ENCODE assay signal across 15 cellular contexts in the genomic region with DNA sequence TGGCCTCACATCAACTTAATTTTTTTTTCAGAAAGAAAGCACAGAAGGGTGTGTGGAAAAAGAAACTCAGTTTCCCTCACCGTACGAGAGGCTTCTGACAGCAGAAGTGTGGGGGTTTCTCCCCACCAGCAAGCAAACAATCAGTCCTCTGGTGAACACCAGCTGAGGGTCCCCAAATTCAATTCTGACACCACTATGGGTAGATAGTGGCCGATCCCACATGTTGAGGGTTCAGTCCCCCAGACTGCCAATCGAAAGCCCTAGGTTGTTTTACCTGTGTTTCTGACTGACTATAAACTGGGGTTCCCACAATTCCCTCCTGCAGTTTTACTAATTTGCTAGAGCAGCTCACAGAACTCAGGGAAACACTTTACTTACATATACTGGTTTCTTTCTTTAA. TPM values are rescaled to one million over a fixed set of nuclear protein-coding genes. Genes with fewer than 3 reads are reported as not detected.
DNase-seq lines count a peak whose midpoint lies in the region; ATAC-seq, FAIRE-seq and TF ChIP-seq lines count a peak whose summit lies in the region.
"Had no signal": no experiment of that assay in that cellular context is flagged by ENCODE, and none has a peak within 500 bp of the region (broad histone marks: within the 10 kb centered on the region; RNA-seq: fewer than 3 reads in every experiment).

No MANE protein-coding gene starts in this region.

- peaks cover 18% of the 10 kb centered on the region for H3K79me2 ChIP-seq in GM12878 (ENCODE audit: control insufficient read depth, insufficient read depth, low read length)

- H3K4me1 ChIP-seq in CD8-positive, alpha-beta T cell (ENCODE audit: insufficient read depth, low read length), result peaks cover 35% of the 10 kb centered on the region
- H3K4me1 ChIP-seq in GM12878 (ENCODE audit: control insufficient read depth, insufficient read depth, low read length), result peaks cover 9% of the 10 kb centered on the region

- TF ChIP-seq RAD21 in GM12878 (IDR thresholded peaks at IDR 0.05; ENCODE audit: insufficient read depth, low read depth, low read length), result no peak

- no peak for TF ChIP-seq CTCF in CD8-positive, alpha-beta T cell (IDR thresholded peaks at IDR 0.05)
- no peak for TF ChIP-seq CTCF in HFF-Myc (IDR thresholded peaks at IDR 0.05; ENCODE audit: low read depth, low read length, missing control alignments)
- no peak for TF ChIP-seq CTCF in GM12878 (IDR thresholded peaks at IDR 0.05 in 2 of 3, conservative IDR thresholded peaks at IDR 0.05 in 1 of 3; ENCODE audit: control insufficient read depth in 2 of 3, extremely low read depth in 1 of 3, insufficient read depth in 1 of 3, low read depth in 3 of 3, low read length in 3 of 3)
- no peak for TF ChIP-seq CTCF in natural killer cell (IDR thresholded peaks at IDR 0.05)

- BruUV-seq in GM12878 (replicated peaks; lab: Mats Ljungman, UMichigan), result no TSS peak

- no peaks in the 10 kb centered on the region for H3K27me3 Mint-ChIP-seq in CD8-positive, alpha-beta T cell (ENCODE audit: low read depth)
- H3K27me3 Mint-ChIP-seq in natural killer cell (ENCODE audit: low read depth in 2 of 2), result no peaks in the 10 kb centered on the region

- 95% methylated on average over 4 of the region's 4 CpGs for WGBS in GM12878 (ENCODE audit: insufficient coverage, insufficient replicate concordance, low lambda C conversion rate, missing lambda C conversion rate)

- no peak for FAIRE-seq in GM12878 (lab: Jason Lieb, UNC)
- FAIRE-seq: D721Med had no signal

- POLR2A ChIA-PET in CD8-positive, alpha-beta T cell (lab: Charles Lee), result interaction anchor here (1.1 to 4.1 kb wide), 3 partner anchors 11 to 61 kb away, joined by 3 to 30 read pairs (median 4); a partner anchor contains a TSS
- POLR2A ChIA-PET in GM12878 (lab: Charles Lee), result interaction anchor here (0.5 to 2.9 kb wide), 5 partner anchors 8 to 250 kb away, joined by 3 to 14 read pairs (median 8); a partner anchor contains a TSS

- TF ChIP-seq POLR2A in GM12878 (IDR thresholded peaks at IDR 0.05; ENCODE audit: low read depth, low read length), result no peak

- peaks cover 6% of the 10 kb centered on the region for H3K36me3 ChIP-seq in CD8-positive, alpha-beta T cell (ENCODE audit: insufficient read depth, low read length)
- H3K36me3 ChIP-seq in GM12878 (ENCODE audit: control insufficient read depth in 2 of 2, insufficient read depth in 2 of 2, low read length in 1 of 2), result peaks cover 0 to 9% of the 10 kb centered on the region in 2 experiments; a peak in 1 of 4 replicates
- H3K36me3 ChIP-seq: adrenal gland, WERI-Rb-1 had no signal

- H3K4me2 ChIP-seq in GM12878 (ENCODE audit: control insufficient read depth, insufficient read depth), result peak overlapping the region; percentile 92

- intact Hi-C loops in CD8-positive, alpha-beta T cell (cut with DNase I, micrococcal nuclease), result loop anchor here (1.0 to 10.0 kb wide), 4 partner anchors 49 to 435 kb away; a partner anchor contains a TSS
- intact Hi-C loops in GM12878 (cut with micrococcal nuclease; ENCODE audit: unreplicated experiment) (loop anchor here (2.0 to 10.0 kb wide), 4 partner anchors 49 to 345 kb away; a partner anchor contains a TSS), natural killer cell (cut with micrococcal nuclease) (loop anchor here (5.0 kb wide), 1 partner anchor 102 kb away; a partner anchor contains a TSS)

- no peak overlapping the region for H2AFZ ChIP-seq in GM12878 (ENCODE audit: control insufficient read depth, low read depth, low read length)

- H3K27me3 ChIP-seq in CD8-positive, alpha-beta T cell (ENCODE audit: insufficient read depth, low read length), result no peaks in the 10 kb centered on the region
- H3K27me3 ChIP-seq in GM12878 (replicated peaks in 1 of 2; ENCODE audit: control insufficient read depth in 2 of 2, insufficient read depth in 2 of 2, low read length in 1 of 2), result no peaks in the 10 kb centered on the region
- H3K27me3 ChIP-seq: adrenal gland, stomach had no signal

- no peak for TF ChIP-seq EP300 in GM12878 (IDR thresholded peaks at IDR 0.05; ENCODE audit: borderline replicate concordance in 1 of 2, control insufficient read depth in 1 of 2, low read depth in 2 of 2, low read length in 2 of 2)

- H3K4me3 Mint-ChIP-seq in CD8-positive, alpha-beta T cell, result peak overlapping the region; percentile 86
- H3K4me3 Mint-ChIP-seq in natural killer cell, result peak overlapping the region; percentile 84

- no peaks in the 10 kb centered on the region for H4K20me1 ChIP-seq in GM12878 (ENCODE audit: control insufficient read depth, insufficient read depth)

- in situ Hi-C loops in GM12878 (cut with MboI), result loop anchor here (5.0 kb wide), 1 partner anchor 52 kb away; no protein-coding TSS in a partner anchor

- H3K27ac Mint-ChIP-seq in CD8-positive, alpha-beta T cell, result no peak overlapping the region
- peak overlapping the region; percentile 78 to 80 for H3K27ac Mint-ChIP-seq in natural killer cell

- RAD21 ChIA-PET in GM12878 (lab: Charles Lee; ENCODE audit: unreplicated experiment), result interaction anchor here (0.7 to 5.0 kb wide), 22 partner anchors 17 to 624 kb away, joined by 3 to 51 read pairs (median 3); a partner anchor contains a TSS

- H3K9me3 ChIP-seq in CD8-positive, alpha-beta T cell (ENCODE audit: low read length), result no peaks in the 10 kb centered on the region
- H3K9me3 ChIP-seq in GM12878 (replicated peaks; ENCODE audit: control insufficient read depth, insufficient read depth, low read length), result no peaks in the 10 kb centered on the region
- H3K9me3 ChIP-seq: adrenal gland, stomach had no signal

- CTCF ChIA-PET in CD8-positive, alpha-beta T cell (lab: Charles Lee), result interaction anchor here (0.6 to 13.0 kb wide), 28 partner anchors 9 to 711 kb away, joined by 3 to 405 read pairs (median 5); a partner anchor contains a TSS
- CTCF ChIA-PET in GM12878 (lab: Yijun Ruan, JAX), result interaction anchor here (0.6 to 4.1 kb wide), 61 partner anchors 8 to 543 kb away, joined by 3 to 63 read pairs (median 4); a partner anchor contains a TSS

- H3K36me3 Mint-ChIP-seq in CD8-positive, alpha-beta T cell, result peaks cover 21% of the 10 kb centered on the region
- no peaks in the 10 kb centered on the region for H3K36me3 Mint-ChIP-seq in natural killer cell

- no peak for DNase-seq in CD8-positive, alpha-beta T cell
- DNase-seq in HFF-Myc (ENCODE audit: extremely low read depth, low read depth) (no peak), GM12878 (ENCODE audit: low read depth, low spot score) (no peak), natural killer cell (no peak), NCI-H748 treated with DMSO at 0.1 percent for 48 hours (lab: John Stamatoyannopoulos, UW) (no peak)
- DNase-seq: NCI-H524 treated with DMSO at 0.1 percent for 48 hours had no signal

- H3K9me3 Mint-ChIP-seq in CD8-positive, alpha-beta T cell, result no peaks in the 10 kb centered on the region
- H3K9me3 Mint-ChIP-seq in natural killer cell, result no peaks in the 10 kb centered on the region

- peaks cover 42% of the 10 kb centered on the region for H3K4me1 Mint-ChIP-seq in CD8-positive, alpha-beta T cell (ENCODE audit: low read depth)
- H3K4me1 Mint-ChIP-seq in natural killer cell, result peaks cover 28 to 34% of the 10 kb centered on the region in 2 donors

- peak overlapping the region; percentile 50 for H3K4me3 ChIP-seq in CD8-positive, alpha-beta T cell (ENCODE audit: low read depth, low read length)
- H3K4me3 ChIP-seq in HFF-Myc (replicated peaks; ENCODE audit: low read depth, low read length) (peak overlapping the region; percentile 34), GM12878 (peak overlapping the region; percentile 89; the same call in 1 of the 2 replicates)
- H3K4me3 ChIP-seq: lung had no signal

- no peak for ATAC-seq in CD8-positive, alpha-beta T cell
- no peak for ATAC-seq in GM12878
- ATAC-seq in natural killer cell, result no peak
- no peak for ATAC-seq in esophagus mucosa
- no peak for ATAC-seq in HG02759 (IDR thresholded peaks at IDR 0.05; ENCODE audit: unreplicated experiment)

- SMC1A ChIA-PET in GM12878 (lab: Charles Lee; ENCODE audit: uncharacterized antibody, unreplicated experiment), result interaction anchor here (0.6 to 2.4 kb wide), 27 partner anchors 13 to 268 kb away, joined by 3 to 18 read pairs (median 4); a partner anchor contains a TSS

- no peak overlapping the region for H3K9ac ChIP-seq in GM12878 (ENCODE audit: control insufficient read depth, insufficient read depth, low read length)

- no peak overlapping the region for H3K27ac ChIP-seq in CD8-positive, alpha-beta T cell (ENCODE audit: low read depth, low read length)
- H3K27ac ChIP-seq in GM12878 (ENCODE audit: control insufficient read depth, insufficient read depth), result no peak overlapping the region
- H3K27ac ChIP-seq: WERI-Rb-1 had no signal

RNA-seq across cellular contexts. Expression of a gene that starts 2.1 kb away (rescaled TPM):
- total RNA-seq in CD8-positive, alpha-beta T cell, result 10 to 100 TPM; 24.8 to 25.1 TPM
- total RNA-seq in GM12878 (2013; cell fraction: nucleolus; rRNA removed), result 20.9 and 21.2 TPM in 2 replicates
- 79.4 and 89.5 TPM in 2 replicates for total RNA-seq in GM12878 (2014; rRNA removed)
- 30.1 and 35.1 TPM in 2 replicates for total RNA-seq in GM12878 (2014; rRNA removed; fragmentation: Illumina TruSeq; extraction: Trizol)
- 70.3 and 81.4 TPM in 2 replicates for total RNA-seq in GM12878 (2021)
- polyA plus RNA-seq in GM12878 (2011; ENCODE audit: low read depth), result 41.1 TPM
- polyA plus RNA-seq in GM12878 (2011; rRNA removed), result 81.1 and 113 TPM in 2 replicates
- polyA plus RNA-seq in GM12878 (2011; cell fraction: cytosol; rRNA removed), result 134 and 138 TPM in 2 replicates
- 40.8 and 41.8 TPM in 2 replicates for polyA plus RNA-seq in GM12878 (2011; cell fraction: nucleus; rRNA removed)
- polyA plus RNA-seq in GM12878 (2012), result 76.1 and 123 TPM in 2 replicates
- polyA plus RNA-seq in GM12878 (2014; fragmentation: Illumina TruSeq; extraction: Trizol), result 36.6 and 41.3 TPM in 2 replicates
- polyA plus RNA-seq in GM12878 (2014; fragmentation: Nextera tagmentation; extraction: Ambion mirVana), result 10 to 100 TPM in 1 of 2 experiments, 1 to 10 TPM in 1; 5.6 to 21.0 TPM
- 63.9 and 67.7 TPM in 2 replicates for polyA plus RNA-seq in GM12878 (2014; rRNA removed)
- polyA plus RNA-seq in GM12878 (2016; fragmentation: Nextera tagmentation; extraction: Ambion mirVana), result 100 to 1,000 TPM in 1 of 2 experiments, 10 to 100 TPM in 1; 97.0 to 123 TPM
- polyA minus RNA-seq in GM12878 (2011; rRNA and poly(A)+ RNA removed), result 19.2 and 36.0 TPM in 2 replicates
- 26.6 and 31.1 TPM in 2 replicates for polyA minus RNA-seq in GM12878 (2011; cell fraction: cytosol; rRNA and poly(A)+ RNA removed)
- 6.8 and 7.5 TPM in 2 replicates for polyA minus RNA-seq in GM12878 (2011; cell fraction: nucleus; rRNA and poly(A)+ RNA removed)
- 10 to 100 TPM; 26.7 to 36.0 (median 34.8) TPM for total RNA-seq in natural killer cell
- total RNA-seq in esophagus mucosa, result 20.5 TPM

RNA-seq across cellular contexts. Expression of a gene that starts 34.9 kb away (rescaled TPM):
- 1 to 10 TPM; 1.4 to 2.5 TPM for total RNA-seq in CD8-positive, alpha-beta T cell
- total RNA-seq in GM12878 (2013; cell fraction: nucleolus; rRNA removed), result 199 and 205 TPM in 2 replicates
- 97.3 and 105 TPM in 2 replicates for total RNA-seq in GM12878 (2014; rRNA removed)
- total RNA-seq in GM12878 (2014; rRNA removed; fragmentation: Illumina TruSeq; extraction: Trizol), result 53.3 and 54.3 TPM in 2 replicates
- total RNA-seq in GM12878 (2021), result 80.2 and 83.8 TPM in 2 replicates
- polyA plus RNA-seq in GM12878 (2011; ENCODE audit: low read depth), result 34.5 TPM
- polyA plus RNA-seq in GM12878 (2011; rRNA removed), result 129 and 193 TPM in 2 replicates
- 212 and 255 TPM in 2 replicates for polyA plus RNA-seq in GM12878 (2011; cell fraction: cytosol; rRNA removed)
- 826 and 1,005 TPM in 2 replicates for polyA plus RNA-seq in GM12878 (2011; cell fraction: nucleus; rRNA removed)
- polyA plus RNA-seq in GM12878 (2012), result 59.3 and 73.9 TPM in 2 replicates
- 59.5 and 80.8 TPM in 2 replicates for polyA plus RNA-seq in GM12878 (2014; fragmentation: Illumina TruSeq; extraction: Trizol)
- 10 to 100 TPM; 10.9 to 13.1 TPM for polyA plus RNA-seq in GM12878 (2014; fragmentation: Nextera tagmentation; extraction: Ambion mirVana)
- 108 and 127 TPM in 2 replicates for polyA plus RNA-seq in GM12878 (2014; rRNA removed)
- 10 to 100 TPM; 60.1 to 68.6 TPM for polyA plus RNA-seq in GM12878 (2016; fragmentation: Nextera tagmentation; extraction: Ambion mirVana)
- 91.0 and 144 TPM in 2 replicates for polyA minus RNA-seq in GM12878 (2011; rRNA and poly(A)+ RNA removed)
- polyA minus RNA-seq in GM12878 (2011; cell fraction: cytosol; rRNA and poly(A)+ RNA removed), result 35.3 and 38.5 TPM in 2 replicates
- 102 and 127 TPM in 2 replicates for polyA minus RNA-seq in GM12878 (2011; cell fraction: nucleus; rRNA and poly(A)+ RNA removed)
- total RNA-seq in natural killer cell, result 100 to 1,000 TPM; 353 to 452 (median 362) TPM
- total RNA-seq in esophagus mucosa, result 1.3 TPM
- total RNA-seq: H4, HT1080 had no signal

RNA-seq across cellular contexts. Expression of a gene that starts 55.9 kb away (rescaled TPM):
- 10 to 100 TPM; 29.5 to 31.7 TPM for total RNA-seq in CD8-positive, alpha-beta T cell
- total RNA-seq in GM12878 (2013; cell fraction: nucleolus; rRNA removed), result 4.8 and 6.7 TPM in 2 replicates
- total RNA-seq in GM12878 (2014; rRNA removed), result 7.7 and 10.0 TPM in 2 replicates
- 6.7 and 9.0 TPM in 2 replicates for total RNA-seq in GM12878 (2014; rRNA removed; fragmentation: Illumina TruSeq; extraction: Trizol)
- 7.6 and 9.4 TPM in 2 replicates for total RNA-seq in GM12878 (2021)
- 1.8 TPM for polyA plus RNA-seq in GM12878 (2011; ENCODE audit: low read depth)
- 6.0 and 7.9 TPM in 2 replicates for polyA plus RNA-seq in GM12878 (2011; rRNA removed)
- polyA plus RNA-seq in GM12878 (2011; cell fraction: cytosol; rRNA removed), result 3.0 and 3.5 TPM in 2 replicates
- polyA plus RNA-seq in GM12878 (2011; cell fraction: nucleus; rRNA removed), result 3.5 and 4.0 TPM in 2 replicates
- polyA plus RNA-seq in GM12878 (2012), result 2.2 and 3.6 TPM in 2 replicates
- 7.1 and 8.0 TPM in 2 replicates for polyA plus RNA-seq in GM12878 (2014; fragmentation: Illumina TruSeq; extraction: Trizol)
- 10 to 100 TPM in 1 of 2 experiments, 1 to 10 TPM in 1; 7.6 to 13.4 TPM for polyA plus RNA-seq in GM12878 (2014; fragmentation: Nextera tagmentation; extraction: Ambion mirVana)
- 4.7 and 5.4 TPM in 2 replicates for polyA plus RNA-seq in GM12878 (2014; rRNA removed)
- polyA plus RNA-seq in GM12878 (2016; fragmentation: Nextera tagmentation; extraction: Ambion mirVana), result 10 to 100 TPM in 1 of 2 experiments, 1 to 10 TPM in 1; 6.8 to 11.1 TPM
- polyA minus RNA-seq in GM12878 (2011; rRNA and poly(A)+ RNA removed), result 4.8 and 8.4 TPM in 2 replicates
- 2.9 and 8.1 TPM in 2 replicates for polyA minus RNA-seq in GM12878 (2011; cell fraction: cytosol; rRNA and poly(A)+ RNA removed)
- polyA minus RNA-seq in GM12878 (2011; cell fraction: nucleus; rRNA and poly(A)+ RNA removed), result 3.0 and 4.0 TPM in 2 replicates
- 10 to 100 TPM; 19.5 to 21.8 (median 19.6) TPM for total RNA-seq in natural killer cell
- 11.8 TPM for total RNA-seq in esophagus mucosa

Comparison
In these comparisons a context has a peak if more than half of its experiments do, and no peak if none do; other contexts are left out.
1. H3K4me3 ChIP-seq: peak in every context shown above with its lines; median percentile 89 in GM12878; 50 in CD8-positive, alpha-beta T cell; 34 in HFF-Myc.
2. RNA of a gene that starts 34.9 kb away (total RNA-seq): 353 to 452 TPM in natural killer cell and 53.3 to 205 TPM in GM12878; 1.4 to 2.5 TPM in CD8-positive, alpha-beta T cell and 1.3 TPM in esophagus mucosa (single experiment); every median in the first group is over 10 times any median in the second.